In genomic region chr20:50932881-50933280, GRCh38 we compare ENCODE assay signal across 16 cellular contexts. TPM values are rescaled to one million over a fixed set of nuclear protein-coding genes. Genes with fewer than 3 reads are reported as not detected.
DNase-seq lines count a peak whose midpoint lies in the region; ATAC-seq and TF ChIP-seq lines count a peak whose summit lies in the region.
"Had no signal": no experiment of that assay in that cellular context is flagged by ENCODE, and none has a peak within 500 bp of the region (broad histone marks: within the 10 kb centered on the region; RNA-seq: fewer than 3 reads in every experiment).

No MANE protein-coding gene starts in this region.

- H3K36me3 ChIP-seq in ACC112 (ENCODE audit: insufficient read depth, low read length) (peaks cover 40% of the 10 kb centered on the region), colonic mucosa (peaks cover 3% of the 10 kb centered on the region), stomach (peaks cover 20 to 62% (median 48%) of the 10 kb centered on the region in 4 donors), left ventricle myocardium inferior (peaks cover 48% of the 10 kb centered on the region)
- peaks cover 25% of the 10 kb centered on the region for H3K36me3 ChIP-seq in CD4-positive, alpha-beta memory T cell (ENCODE audit: insufficient read depth, low read length)

- DNase-seq in CD4-positive, alpha-beta memory T cell = no peak
- DNase-seq in T-cell = no peak
- DNase-seq in fibroblast of peridontal ligament (ENCODE audit: extremely low read depth) = peak; percentile 77
- no peak for DNase-seq in colonic mucosa
- DNase-seq in stomach = no peak
- no peak for DNase-seq in NCI-H2227 (lab: John Stamatoyannopoulos, UW; ENCODE audit: unreplicated experiment)
- DNase-seq in left ventricle myocardium inferior = no peak
- DNase-seq: activated gamma-delta T cell, brain microvascular endothelial cell, C1 segment of cervical spinal cord, hippocampal formation, NCI-H187 treated with DMSO at 0.1 percent for 48 hours, Right ventricle myocardium superior, tibial artery had no signal

- no peaks in the 10 kb centered on the region for H3K9me3 ChIP-seq in CD4-positive, alpha-beta memory T cell (ENCODE audit: control insufficient read depth in 1 of 2, low read length in 2 of 2)
- H3K9me3 ChIP-seq in colonic mucosa (no peaks in the 10 kb centered on the region), stomach (no peaks in the 10 kb centered on the region), left ventricle myocardium inferior (replicated peaks) (no peaks in the 10 kb centered on the region)
- H3K9me3 ChIP-seq: tibial artery had no signal

- peaks cover 17 to 62% of the 10 kb centered on the region in 2 donors for H3K36me3 Mint-ChIP-seq in CD4-positive, alpha-beta memory T cell
- peaks cover 34% of the 10 kb centered on the region for H3K36me3 Mint-ChIP-seq in T-cell

- H3K27me3 Mint-ChIP-seq in CD4-positive, alpha-beta memory T cell = no peaks in the 10 kb centered on the region
- no peaks in the 10 kb centered on the region for H3K27me3 Mint-ChIP-seq in T-cell

- H3K9ac ChIP-seq in colonic mucosa (ENCODE audit: low read depth in 2 of 2, low read length in 2 of 2) = no peak overlapping the region

- peaks cover 25% of the 10 kb centered on the region for H3K4me1 ChIP-seq in ACC112 (ENCODE audit: control insufficient read depth, insufficient read depth, low read length, unreplicated experiment)
- peaks cover 31% of the 10 kb centered on the region for H3K4me1 ChIP-seq in CD4-positive, alpha-beta memory T cell (ENCODE audit: insufficient read depth, low read length)
- H3K4me1 ChIP-seq in colonic mucosa = peaks cover 9% of the 10 kb centered on the region
- peaks cover 22 to 33% (median 25%) of the 10 kb centered on the region in 4 donors for H3K4me1 ChIP-seq in stomach
- H3K4me1 ChIP-seq in left ventricle myocardium inferior = peaks cover 41% of the 10 kb centered on the region

- no peaks in the 10 kb centered on the region for H3K9me3 Mint-ChIP-seq in CD4-positive, alpha-beta memory T cell
- no peaks in the 10 kb centered on the region for H3K9me3 Mint-ChIP-seq in T-cell

- no peak for TF ChIP-seq POLR2A in stomach (IDR thresholded peaks at IDR 0.05)

- no peaks in the 10 kb centered on the region for H3K27me3 ChIP-seq in ACC112 (ENCODE audit: insufficient read depth, low read length)
- H3K27me3 ChIP-seq in CD4-positive, alpha-beta memory T cell (ENCODE audit: insufficient read depth, low read length) = no peaks in the 10 kb centered on the region
- H3K27me3 ChIP-seq in colonic mucosa = no peaks in the 10 kb centered on the region
- H3K27me3 ChIP-seq in stomach = no peaks in the 10 kb centered on the region
- H3K27me3 ChIP-seq in left ventricle myocardium inferior (ENCODE audit: low read depth) = no peaks in the 10 kb centered on the region
- H3K27me3 ChIP-seq: brain microvascular endothelial cell, tibial artery had no signal

- peak overlapping the region in 3 of 8 donors; percentile 52 to 96 (median 91) for H3K4me3 Mint-ChIP-seq in CD4-positive, alpha-beta memory T cell
- H3K4me3 Mint-ChIP-seq in T-cell = peak overlapping the region in 2 of 3 donors; percentile 82 to 96

- H3K27ac ChIP-seq in ACC112 (ENCODE audit: low read depth, low read length) (peak overlapping the region; percentile 76), colonic mucosa (no peak overlapping the region), stomach (peak overlapping the region in 1 of 5 donors; percentile 91), left ventricle myocardium inferior (replicated peaks) (no peak overlapping the region)
- no peak overlapping the region for H3K27ac ChIP-seq in CD4-positive, alpha-beta memory T cell (ENCODE audit: low read depth, low read length)
- H3K27ac ChIP-seq: brain microvascular endothelial cell had no signal

- H3K4me3 ChIP-seq in ACC112 (ENCODE audit: low read depth, low read length) (no peak overlapping the region), colonic mucosa (no peak overlapping the region), stomach (no peak overlapping the region), left ventricle myocardium inferior (no peak overlapping the region)
- no peak overlapping the region for H3K4me3 ChIP-seq in CD4-positive, alpha-beta memory T cell (ENCODE audit: low read length in 2 of 2)
- H3K4me3 ChIP-seq: skin epidermis, tibial artery had no signal

- no peak for TF ChIP-seq EP300 in stomach (IDR thresholded peaks at IDR 0.05)

- CTCF ChIA-PET in CD4-positive, alpha-beta memory T cell (lab: Charles Lee; ENCODE audit: partially characterized antibody) = interaction anchor here (3.7 to 17.7 kb wide), 2 partner anchors 25 to 141 kb away, joined by 29 to 298 read pairs; partner anchors contain the start of genes BCAS4, DPM1 and MOCS3
- CTCF ChIA-PET in T-cell (lab: Charles Lee) = interaction anchor here in 1 of 2 donors (1.1 kb wide), 1 partner anchor 26 kb away, joined by 4 read pairs; the partner anchor contains the start of genes DPM1 and MOCS3

- no peak overlapping the region for H2AFZ ChIP-seq in ACC112 (ENCODE audit: low read length, unreplicated experiment)

- peaks cover 14 to 31% (median 25%) of the 10 kb centered on the region in 4 donors for H3K4me1 Mint-ChIP-seq in CD4-positive, alpha-beta memory T cell
- peaks cover 22 to 30% (median 28%) of the 10 kb centered on the region in 3 donors for H3K4me1 Mint-ChIP-seq in T-cell

- peak overlapping the region in 6 of 7 donors; percentile 73 to 100 (median 99) for H3K27ac Mint-ChIP-seq in CD4-positive, alpha-beta memory T cell
- peak overlapping the region; percentile 88 to 90 for H3K27ac Mint-ChIP-seq in T-cell

- POLR2A ChIA-PET in CD4-positive, alpha-beta memory T cell (lab: Charles Lee; ENCODE audit: partially characterized antibody) = interaction anchor here (1.7 to 5.6 kb wide), 2 partner anchors 25 to 138 kb away, joined by 6 to 153 read pairs; partner anchors contain the start of genes BCAS4, DPM1 and MOCS3
- POLR2A ChIA-PET in T-cell (lab: Charles Lee) = interaction anchor here in 1 of 2 donors (0.6 kb wide), 1 partner anchor 9 kb away, joined by 3 read pairs; no protein-coding TSS in a partner anchor

- intact Hi-C loops in CD4-positive, alpha-beta memory T cell (cut with micrococcal nuclease) = no loop called here
- intact Hi-C loops in colonic mucosa (cut with DNase I) (no loop called here), stomach (cut with DNase I; ENCODE audit: low total_unique reads) (no loop called here), left ventricle myocardium inferior (cut with micrococcal nuclease) (no loop called here)

- no peak for ATAC-seq in T-cell (replicated peaks in 1 of 4)

- H3K79me2 ChIP-seq in ACC112 (ENCODE audit: control insufficient read depth, insufficient read depth, low read length, unreplicated experiment) = peaks cover 32% of the 10 kb centered on the region

- no peak for TF ChIP-seq CTCF in colonic mucosa (IDR thresholded peaks at IDR 0.05)
- TF ChIP-seq CTCF in stomach (IDR thresholded peaks at IDR 0.05) = no peak
- TF ChIP-seq CTCF in left ventricle myocardium inferior (IDR thresholded peaks at IDR 0.05; ENCODE audit: borderline replicate concordance) = no peak

RNA-seq across cellular contexts. Expression of gene ADNP, which starts 1.6 kb away (rescaled TPM):
- total RNA-seq in CD4-positive, alpha-beta memory T cell = 10 to 100 TPM; 64.8 to 65.6 TPM
- 10 to 100 TPM in 1 of 2 donors, 1 to 10 TPM in 1; 1.9 to 11.6 TPM for polyA plus RNA-seq in CD4-positive, alpha-beta memory T cell
- 10 to 100 TPM; 57.4 to 66.8 (median 61.7) TPM for total RNA-seq in T-cell
- total RNA-seq in colonic mucosa = 10 to 100 TPM; 46.8 to 54.0 TPM
- 10 to 100 TPM; 39.7 to 67.4 (median 57.1) TPM for total RNA-seq in stomach
- 10 to 100 TPM; 19.9 to 41.3 (median 20.4) TPM for polyA plus RNA-seq in stomach
- total RNA-seq in left ventricle myocardium inferior = 27.3 TPM

RNA-seq across cellular contexts. Expression of gene DPM1, which starts 25.5 kb away (rescaled TPM):
- 10 to 100 TPM; 39.9 to 40.9 TPM for total RNA-seq in CD4-positive, alpha-beta memory T cell
- polyA plus RNA-seq in CD4-positive, alpha-beta memory T cell = 10 to 100 TPM; 70.3 to 79.2 TPM
- total RNA-seq in T-cell = 10 to 100 TPM; 23.1 to 37.6 (median 33.4) TPM
- 10 to 100 TPM; 37.0 to 43.9 TPM for total RNA-seq in colonic mucosa
- total RNA-seq in stomach = 10 to 100 TPM; 10.7 to 74.1 (median 33.2) TPM
- 10 to 100 TPM; 47.9 to 53.2 (median 52.7) TPM for polyA plus RNA-seq in stomach
- total RNA-seq in left ventricle myocardium inferior = 44.9 TPM

RNA-seq across cellular contexts. Expression of gene MOCS3, which starts 25.7 kb away (rescaled TPM):
- 1 to 10 TPM; 8.8 to 8.9 TPM for total RNA-seq in CD4-positive, alpha-beta memory T cell
- polyA plus RNA-seq in CD4-positive, alpha-beta memory T cell = 1 to 10 TPM; 3.9 to 4.9 TPM
- total RNA-seq in T-cell = 1 to 10 TPM; 2.6 to 8.3 (median 7.6) TPM
- total RNA-seq in colonic mucosa = 1 to 10 TPM; 4.6 to 5.1 TPM
- total RNA-seq in stomach = 1 to 10 TPM in 3 of 5 donors, under 1 TPM in 1, not detected in 1; 0.89 to 7.0 (median 2.7) TPM
- 1 to 10 TPM; 2.1 to 2.4 (median 2.2) TPM for polyA plus RNA-seq in stomach
- total RNA-seq in left ventricle myocardium inferior = 2.8 TPM
